In genomic region chr16:29581764-29582163, GRCh38 we compare ENCODE assay signal across 3 cellular contexts.
TF ChIP-seq lines count a peak whose summit lies in the region.
"Not testable (repeated sequence)": the region's sequence is repeated elsewhere in the genome, so short reads cannot be mapped to it uniquely, and the experiment has no call there.

No MANE protein-coding gene starts in this region.

TF ChIP-seq in IMR-90, 13 proteins besides CTCF, POLR2A, EP300 and RAD21:
- peak; percentile 50; the same call in 1 of the 2 replicates for TF ChIP-seq CEBPB (IDR thresholded peaks at IDR 0.05; ENCODE audit: low read depth, low read length)

TF ChIP-seq in K562, 482 proteins besides CTCF, POLR2A, EP300 and RAD21:
- TF ChIP-seq CEBPB (tag; IDR thresholded peaks at IDR 0.05) (peak; percentile 84), CEBPG (tag; conservative IDR thresholded peaks at IDR 0.05 in 1 of 2, IDR thresholded peaks at IDR 0.05 in 1 of 2) (peak in 1 of 2 experiments; percentile 86; a peak in 2 of 4 replicates)
- not testable (repeated sequence) for TF ChIP-seq CEBPG (CRISPR knock-in tag; IDR thresholded peaks at IDR 0.05)

TF ChIP-seq in HepG2, 621 proteins besides CTCF, POLR2A, EP300 and RAD21:
- TF ChIP-seq CEBPB (IDR thresholded peaks at IDR 0.05; ENCODE audit: borderline replicate concordance, low read depth, low read length) = peak; percentile 50; the same call in 1 of the 2 replicates
